ENCODE assay signal across 10 cellular contexts in genomic region chr16:66996324-66996982, GRCh38. TPM values are rescaled to one million over a fixed set of nuclear protein-coding genes. Genes with fewer than 3 reads are reported as not detected.
A peak's percentile ranks its signal among the peaks of the same experiment; 100 is the strongest.
DNase-seq lines count a peak whose midpoint lies in the region; ATAC-seq, FAIRE-seq and TF ChIP-seq lines count a peak whose summit lies in the region.
"Had no signal": no experiment of that assay in that cellular context is flagged by ENCODE, and none has a peak within 500 bp of the region (broad histone marks: within the 10 kb centered on the region; RNA-seq: fewer than 3 reads in every experiment).

No MANE protein-coding gene starts in this region.

- no peak for TF ChIP-seq POLR2A in testis (IDR thresholded peaks at IDR 0.05)

- intact Hi-C loops in testis (cut with DNase I; ENCODE audit: low total_unique reads), result no loop called here

- H3K9me3 ChIP-seq in adipocyte (ENCODE audit: control insufficient read depth, low read length) (no peaks in the 10 kb centered on the region), testis (no peaks in the 10 kb centered on the region)

- FAIRE-seq in frontal cortex (lab: Jason Lieb, UNC), result peak; percentile 90

- DNase-seq in AG08395 (ENCODE audit: low spot score) (peak; percentile 75), adipocyte (ENCODE audit: low read depth) (peak; percentile 96), frontal cortex (ENCODE audit: low spot score in 2 of 2) (peak; percentile 67 to 68), non-pigmented ciliary epithelial cell (ENCODE audit: low read depth) (peak; percentile 36), testis (no peak), NCI-H1105 (lab: John Stamatoyannopoulos, UW) (no peak), NCI-H2081 (lab: John Stamatoyannopoulos, UW) (no peak)
- no peak for DNase-seq in activated naive CD4-positive, alpha-beta T cell treated with anti-CD3 and anti-CD28 coated beads, Interleukin-2, amount 50 U/mL, for 72 hours (ENCODE audit: low spot score in 2 of 2)
- DNase-seq: CD4-positive, CD25-positive, alpha-beta regulatory T cell; NCI-H2107 had no signal

- ATAC-seq in activated naive CD4-positive, alpha-beta T cell treated with anti-CD3 and anti-CD28 coated beads, Interleukin-2, amount 50 U/mL, for 72 hours, result no peak

- H3K27ac ChIP-seq in testis, result no peak overlapping the region

- 49 to 54% methylated on average over 6 of the region's 6 CpGs for WGBS in testis, 2 donors

- peaks cover 10% of the 10 kb centered on the region for H3K27me3 ChIP-seq in adipocyte (replicated peaks; ENCODE audit: control insufficient read depth, insufficient read depth, low read length)
- H3K27me3 ChIP-seq in testis, result no peaks in the 10 kb centered on the region

- no peak overlapping the region for H3K27ac Mint-ChIP-seq in activated naive CD4-positive, alpha-beta T cell treated with anti-CD3 and anti-CD28 coated beads, Interleukin-2, amount 50 U/mL, for 72 hours
- H3K27ac Mint-ChIP-seq: CD4-positive, CD25-positive, alpha-beta regulatory T cell had no signal

- no peaks in the 10 kb centered on the region for H3K36me3 ChIP-seq in adipocyte (ENCODE audit: control insufficient read depth, insufficient read depth, low read length, severe bottlenecking)
- no peaks in the 10 kb centered on the region for H3K36me3 ChIP-seq in testis (ENCODE audit: low read depth, missing control alignments)

- H3K9me3 Mint-ChIP-seq in activated naive CD4-positive, alpha-beta T cell treated with anti-CD3 and anti-CD28 coated beads, Interleukin-2, amount 50 U/mL, for 72 hours, result no peaks in the 10 kb centered on the region
- H3K9me3 Mint-ChIP-seq: CD4-positive, CD25-positive, alpha-beta regulatory T cell had no signal

- TF ChIP-seq CTCF in testis (IDR thresholded peaks at IDR 0.05), result no peak

- no peak overlapping the region for H3K9ac ChIP-seq in adipocyte (ENCODE audit: low read length)

- H3K4me1 ChIP-seq in adipocyte (ENCODE audit: control insufficient read depth, insufficient read depth, low read length) (peaks cover 20% of the 10 kb centered on the region), testis (peaks cover 2% of the 10 kb centered on the region)

- H3K36me3 Mint-ChIP-seq in activated naive CD4-positive, alpha-beta T cell treated with anti-CD3 and anti-CD28 coated beads, Interleukin-2, amount 50 U/mL, for 72 hours, result peaks cover 0 to 11% of the 10 kb centered on the region in 2 donors
- H3K36me3 Mint-ChIP-seq: CD4-positive, CD25-positive, alpha-beta regulatory T cell had no signal

- H3K4me3 ChIP-seq in adipocyte (ENCODE audit: low read length) (no peak overlapping the region), testis (no peak overlapping the region)

RNA-seq across cellular contexts. Expression of gene CES4A, which starts 8.1 kb away (rescaled TPM):
- total RNA-seq in frontal cortex (9.0 TPM), testis (10 to 100 TPM; 17.0 to 25.0 TPM)
- 10 to 100 TPM in 1 of 2 donors, 1 to 10 TPM in 1; 8.2 to 21.3 TPM for total RNA-seq in activated naive CD4-positive, alpha-beta T cell treated with anti-CD3 and anti-CD28 coated beads, Interleukin-2, amount 50 U/mL, for 72 hours
- polyA plus RNA-seq in testis (ENCODE audit: insufficient read depth, low read depth, low replicate concordance), result 12.2 TPM

RNA-seq across cellular contexts. Expression of gene CBFB, which starts 32.5 kb away (rescaled TPM):
- 55.0 TPM for total RNA-seq in frontal cortex
- 100 to 1,000 TPM; 119 to 124 TPM for total RNA-seq in activated naive CD4-positive, alpha-beta T cell treated with anti-CD3 and anti-CD28 coated beads, Interleukin-2, amount 50 U/mL, for 72 hours
- 10 to 100 TPM; 23.3 to 34.9 TPM for total RNA-seq in testis
- polyA plus RNA-seq in testis (ENCODE audit: insufficient read depth, low read depth, low replicate concordance), result 15.3 TPM

RNA-seq across cellular contexts. Expression of gene CES3, which starts 35.4 kb away (rescaled TPM):
- total RNA-seq in frontal cortex (under 0.01 TPM), testis (1 to 10 TPM; 4.1 to 4.5 TPM)
- total RNA-seq in activated naive CD4-positive, alpha-beta T cell treated with anti-CD3 and anti-CD28 coated beads, Interleukin-2, amount 50 U/mL, for 72 hours, result 1 to 10 TPM in 1 of 2 donors, under 1 TPM in 1; 0.73 to 6.8 TPM
- polyA plus RNA-seq in testis (ENCODE audit: insufficient read depth, low read depth, low replicate concordance), result 1.5 TPM

Comparison
In these comparisons a context has a peak if more than half of its experiments do, and no peak if none do; other contexts are left out.
1. DNase-seq: peak in AG08395 (single experiment), adipocyte (single experiment), frontal cortex (2 of 2) and non-pigmented ciliary epithelial cell (single experiment); none in activated naive CD4-positive, alpha-beta T cell treated with anti-CD3 and anti-CD28 coated beads, Interleukin-2, amount 50 U/mL, for 72 hours (0 of 2), testis (single experiment), NCI-H1105 (single experiment) and NCI-H2081 (0 of 2).